In the genomic region with DNA sequence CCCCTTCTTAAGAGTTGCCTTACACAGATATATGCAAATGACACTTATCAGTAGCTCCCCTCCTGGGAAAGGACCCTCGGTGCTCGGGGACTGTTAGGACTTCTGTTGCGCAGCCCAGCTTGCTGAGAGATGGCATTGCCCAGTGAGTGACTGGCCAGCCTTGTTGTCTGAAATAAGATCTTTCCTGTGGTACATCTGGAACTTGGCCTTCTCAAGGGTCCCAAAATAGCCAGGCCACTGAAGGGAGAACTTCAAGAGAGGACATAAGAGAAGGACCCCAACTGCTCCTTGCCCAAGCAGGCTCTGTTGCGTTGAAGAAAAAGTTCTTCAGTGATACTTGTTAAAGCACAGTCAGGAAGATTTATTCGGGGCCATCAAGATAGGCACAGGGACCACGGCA, we compare ENCODE assay signal across 12 cellular contexts. TPM values are rescaled to one million over a fixed set of nuclear protein-coding genes. Genes with fewer than 3 reads are reported as not detected.
A peak's percentile ranks its signal among the peaks of the same experiment; 100 is the strongest.
DNase-seq lines count a peak whose midpoint lies in the region; ATAC-seq and TF ChIP-seq lines count a peak whose summit lies in the region.
"Had no signal": no experiment of that assay in that cellular context is flagged by ENCODE, and none has a peak within 500 bp of the region (broad histone marks: within the 10 kb centered on the region; RNA-seq: fewer than 3 reads in every experiment).

No MANE protein-coding gene starts in this region.

- no peaks in the 10 kb centered on the region for H3K9me3 Mint-ChIP-seq in activated naive CD4-positive, alpha-beta T cell treated with anti-CD3 and anti-CD28 coated beads, Interleukin-2, amount 50 U/mL, for 72 hours
- H3K9me3 Mint-ChIP-seq in neural crest cell, result no peaks in the 10 kb centered on the region

- intact Hi-C loops in aorta (cut with DNase I), result no loop called here

- DNase-seq in activated naive CD4-positive, alpha-beta T cell treated with anti-CD3 and anti-CD28 coated beads, Interleukin-2, amount 50 U/mL, for 72 hours (ENCODE audit: low spot score in 2 of 2), result no peak
- DNase-seq in activated naive CD4-positive, alpha-beta T cell treated with anti-CD3 and anti-CD28 coated beads, Interleukin-2, amount 50 U/mL, for 16 hours, result no peak
- DNase-seq in neural crest cell (ENCODE audit: low read depth, low spot score) (no peak), aorta (no peak), NCI-H2081 treated with DMSO at 0.1 percent for 48 hours (lab: John Stamatoyannopoulos, UW) (no peak), ACHN (no peak), KG1 (lab: John Stamatoyannopoulos, UW) (no peak)
- DNase-seq: activated T-cell treated with anti-CD3 and anti-CD28 coated beads, Interleukin-2, amount 50 U/mL, for 48 hours; NCI-H524; spleen had no signal

- H3K36me3 ChIP-seq in esophagus (ENCODE audit: control insufficient read depth in 2 of 2, insufficient read depth in 2 of 2, low read length in 1 of 2), result peaks cover 19 to 32% of the 10 kb centered on the region in 2 donors
- H3K36me3 ChIP-seq in aorta (ENCODE audit: control insufficient read depth in 1 of 2, insufficient read depth in 2 of 2, low read length in 1 of 2), result peaks cover 0 to 9% of the 10 kb centered on the region in 2 donors

- peaks cover 8 to 38% of the 10 kb centered on the region in 2 donors for H3K4me1 ChIP-seq in esophagus (ENCODE audit: control insufficient read depth in 2 of 2, insufficient read depth in 2 of 2, low read length in 1 of 2)
- H3K4me1 ChIP-seq in aorta (ENCODE audit: control insufficient read depth in 1 of 2, insufficient read depth in 2 of 2, low read length in 2 of 2), result peaks cover 1 to 4% of the 10 kb centered on the region in 2 donors

- no peak overlapping the region for H3K4me3 Mint-ChIP-seq in neural crest cell

- H3K27me3 Mint-ChIP-seq in neural crest cell (ENCODE audit: low read depth), result no peaks in the 10 kb centered on the region

- H3K36me3 Mint-ChIP-seq in activated naive CD4-positive, alpha-beta T cell treated with anti-CD3 and anti-CD28 coated beads, Interleukin-2, amount 50 U/mL, for 72 hours, result peaks cover 9 to 15% of the 10 kb centered on the region in 2 donors
- peaks cover 7% of the 10 kb centered on the region for H3K36me3 Mint-ChIP-seq in neural crest cell (ENCODE audit: low read depth)

- 80 to 81% methylated on average over 6 of the region's 6 CpGs for WGBS in esophagus, 2 donors
- WGBS in aorta, 2 donors, result 18 to 24% methylated on average over 6 of the region's 6 CpGs

- H3K27ac Mint-ChIP-seq in activated naive CD4-positive, alpha-beta T cell treated with anti-CD3 and anti-CD28 coated beads, Interleukin-2, amount 50 U/mL, for 72 hours, result peak overlapping the region; percentile 65 to 75
- peak overlapping the region; percentile 37 for H3K27ac Mint-ChIP-seq in neural crest cell (ENCODE audit: unreplicated experiment)

- ATAC-seq in activated naive CD4-positive, alpha-beta T cell treated with anti-CD3 and anti-CD28 coated beads, Interleukin-2, amount 50 U/mL, for 72 hours, result no peak
- ATAC-seq in aorta (ENCODE audit: low FRiP score), result no peak

- peaks cover 53% of the 10 kb centered on the region for H3K4me1 Mint-ChIP-seq in neural crest cell

- no peak overlapping the region for H3K4me3 ChIP-seq in esophagus (ENCODE audit: low read depth in 1 of 2, low read length in 2 of 2)
- H3K4me3 ChIP-seq in aorta (ENCODE audit: low read length in 2 of 2), result no peak overlapping the region
- H3K4me3 ChIP-seq: SK-N-MC, spleen had no signal

- no peak for TF ChIP-seq CTCF in neural crest cell (conservative IDR thresholded peaks at IDR 0.05)

- H3K27ac ChIP-seq in esophagus (ENCODE audit: low read depth in 2 of 2, low read length in 1 of 2) (peak overlapping the region; percentile 13 to 85), aorta (ENCODE audit: low read depth in 1 of 2, low read length in 2 of 2) (peak overlapping the region; percentile 35 to 58)
- H3K27ac ChIP-seq: SK-N-MC had no signal

- H3K9me3 ChIP-seq in esophagus (ENCODE audit: control insufficient read depth in 2 of 2, insufficient read depth in 1 of 2, low read depth in 1 of 2, low read length in 1 of 2), result no peaks in the 10 kb centered on the region
- H3K9me3 ChIP-seq in aorta (ENCODE audit: control insufficient read depth, low read length), result no peaks in the 10 kb centered on the region
- H3K9me3 ChIP-seq: spleen had no signal

- in situ Hi-C loops in ACHN (cut with HindIII; ENCODE audit: low pct_ligation_motif_present, low pct_unique_long_range_greater_than_20kb, low sequenced_read_pairs), result no loop called here

- H3K27me3 ChIP-seq in esophagus (ENCODE audit: control insufficient read depth in 1 of 2, insufficient read depth in 2 of 2, low read length in 2 of 2), result no peaks in the 10 kb centered on the region
- H3K27me3 ChIP-seq in aorta (ENCODE audit: control insufficient read depth in 1 of 2, insufficient read depth in 2 of 2, low read length in 1 of 2), result no peaks in the 10 kb centered on the region
- H3K27me3 ChIP-seq: spleen had no signal

RNA-seq across cellular contexts. Expression of gene BAG3, which starts 17.3 kb away (rescaled TPM):
- total RNA-seq in activated naive CD4-positive, alpha-beta T cell treated with anti-CD3 and anti-CD28 coated beads, Interleukin-2, amount 50 U/mL, for 72 hours, result 10 to 100 TPM; 25.5 to 31.9 TPM
- polyA plus RNA-seq in esophagus, result 10 to 100 TPM; 39.4 to 57.2 TPM
- 22.3 and 23.3 TPM in 2 replicates for total RNA-seq in neural crest cell
- total RNA-seq in aorta, result 10 to 100 TPM; 65.8 to 85.1 TPM
- 10 to 100 TPM; 16.3 to 26.5 TPM for polyA plus RNA-seq in aorta

RNA-seq across cellular contexts. Expression of gene INPP5F, which starts 57.4 kb away (rescaled TPM):
- total RNA-seq in activated naive CD4-positive, alpha-beta T cell treated with anti-CD3 and anti-CD28 coated beads, Interleukin-2, amount 50 U/mL, for 72 hours, result 10 to 100 TPM; 23.0 to 27.3 TPM
- polyA plus RNA-seq in esophagus, result 1 to 10 TPM; 5.1 to 5.8 TPM
- total RNA-seq in neural crest cell, result 95.4 and 99.9 TPM in 2 replicates
- 10 to 100 TPM; 23.1 to 23.9 TPM for total RNA-seq in aorta
- polyA plus RNA-seq in aorta, result 10 to 100 TPM in 1 of 2 donors, 1 to 10 TPM in 1; 6.9 to 13.4 TPM
